Comparison of ENCODE assay signal across 2 cellular contexts in genomic region chr1:11661105-11661504, GRCh38.
A peak's percentile ranks its signal among the peaks of the same experiment; 100 is the strongest.
TF ChIP-seq lines count a peak whose summit lies in the region.

No MANE protein-coding gene starts in this region.

TF ChIP-seq in HCT116, 20 proteins besides CTCF, POLR2A, EP300 and RAD21:
- TF ChIP-seq EGR1 (IDR thresholded peaks at IDR 0.05; ENCODE audit: low read depth) = no peak
- TF ChIP-seq EZH2 (IDR thresholded peaks at IDR 0.05) = no peak
- no peak for TF ChIP-seq FOSL1 (IDR thresholded peaks at IDR 0.05; ENCODE audit: low read depth)
- TF ChIP-seq MAX (IDR thresholded peaks at IDR 0.05) = no peak
- TF ChIP-seq ZNF274 (IDR thresholded peaks at IDR 0.05; ENCODE audit: low read depth, low read length) = no peak
- TF ChIP-seq ZFX (IDR thresholded peaks at IDR 0.05) = no peak

TF ChIP-seq in K562, 482 proteins besides CTCF, POLR2A, EP300 and RAD21:
- TF ChIP-seq SNAPC5 (CRISPR knock-in tag; IDR thresholded peaks at IDR 0.05) (no peak), ZBTB33 (CRISPR knock-in tag; IDR thresholded peaks at IDR 0.05) (0 out of 2 replicates have a peak, but pooled peaks have one; percentile 20), RBFOX2 (IDR thresholded peaks at IDR 0.05; ENCODE audit: low read depth, low read length) (0 out of 2 replicates have a peak, but pooled peaks have one; percentile 11), NONO (IDR thresholded peaks at IDR 0.05; ENCODE audit: low read depth in 2 of 2, low read length in 1 of 2) (no peak), ZNF277 (CRISPR knock-in tag; IDR thresholded peaks at IDR 0.05; ENCODE audit: borderline replicate concordance) (no peak)
